24 cellular contexts compared by ENCODE assay signal in genomic region chr2:81839780-81840179, GRCh38.
DNase-seq lines count a peak whose midpoint lies in the region; ATAC-seq, FAIRE-seq and TF ChIP-seq lines count a peak whose summit lies in the region.
"Had no signal": no experiment of that assay in that cellular context is flagged by ENCODE, and none has a peak within 500 bp of the region (broad histone marks: within the 10 kb centered on the region; RNA-seq: fewer than 3 reads in every experiment).

No MANE protein-coding gene starts in this region.

- no peaks in the 10 kb centered on the region for H3K36me3 Mint-ChIP-seq in mesothelial cell of epicardium
- H3K36me3 Mint-ChIP-seq: CD4-positive, alpha-beta memory T cell had no signal

- no peak overlapping the region for H2AFZ ChIP-seq in HepG2 (ENCODE audit: low read length)
- H2AFZ ChIP-seq: GM23248 had no signal

- ATAC-seq in HepG2 (no peak), right lobe of liver (no peak)

- no peaks in the 10 kb centered on the region for H4K20me1 ChIP-seq in HepG2 (ENCODE audit: insufficient read depth, low read length)
- H4K20me1 ChIP-seq: BLaER1 treated with 17β-estradiol and CSF1 and Interleukin-3, amounts not matched to agents 10 nM and 100 nM had no signal

- H3K4me1 ChIP-seq in HepG2 (ENCODE audit: insufficient read depth, low read length), result no peaks in the 10 kb centered on the region
- no peaks in the 10 kb centered on the region for H3K4me1 ChIP-seq in right lobe of liver
- H3K4me1 ChIP-seq: BE2C had no signal

- peaks cover 14% of the 10 kb centered on the region for H3K9me3 Mint-ChIP-seq in mesothelial cell of epicardium

- TF ChIP-seq CTCF in HepG2 (CRISPR knock-in tag; IDR thresholded peaks at IDR 0.05) (no peak), right lobe of liver (IDR thresholded peaks at IDR 0.05) (no peak), RWPE1 (conservative IDR thresholded peaks at IDR 0.05; ENCODE audit: low read depth) (no peak), bronchial epithelial cell (IDR thresholded peaks at IDR 0.05; ENCODE audit: insufficient read depth, low read length, severe bottlenecking) (no peak), mesothelial cell of epicardium (IDR thresholded peaks at IDR 0.05; ENCODE audit: unreplicated experiment) (no peak)

- no peak overlapping the region for H3K27ac ChIP-seq in HepG2 (ENCODE audit: extremely low read length, insufficient read depth, low read length)
- no peak overlapping the region for H3K27ac ChIP-seq in right lobe of liver
- H3K27ac ChIP-seq in RWPE1, result no peak overlapping the region
- H3K27ac ChIP-seq: 22Rv1; BLaER1 treated with 17β-estradiol and CSF1 and Interleukin-3, amounts not matched to agents 10 nM and 100 nM; GM23248 had no signal

- FAIRE-seq in HepG2 (lab: Jason Lieb, UNC), result no peak
- FAIRE-seq in bronchial epithelial cell (lab: Jason Lieb, UNC), result no peak
- FAIRE-seq: A204.1, G401.6, GM12892, H1 had no signal

- H3K79me2 ChIP-seq in HepG2 (ENCODE audit: insufficient read depth, low read length), result no peaks in the 10 kb centered on the region

- under 1% methylated on average over 2 of the region's 2 CpGs for WGBS in HepG2 (ENCODE audit: low lambda C conversion rate)
- WGBS in right lobe of liver (ENCODE audit: insufficient coverage, low coverage, low lambda C conversion rate, missing lambda C conversion rate), result 19% methylated on average over 2 of the region's 2 CpGs

- TF ChIP-seq POLR2A in HepG2 (IDR thresholded peaks at IDR 0.05; ENCODE audit: insufficient read depth in 1 of 2, low read depth in 2 of 2, low read length in 2 of 2), result no peak
- TF ChIP-seq POLR2A in right lobe of liver (IDR thresholded peaks at IDR 0.05), result no peak

- intact Hi-C loops in HepG2 (cut with micrococcal nuclease; ENCODE audit: unreplicated experiment), result no loop called here
- intact Hi-C loops in right lobe of liver (cut with DNase I), result no loop called here

- no peak overlapping the region for H3K27ac Mint-ChIP-seq in mesothelial cell of epicardium
- H3K27ac Mint-ChIP-seq: CD4-positive, alpha-beta memory T cell had no signal

- H3K4me3 ChIP-seq in HepG2 (replicated peaks in 1 of 3; ENCODE audit: insufficient read depth in 1 of 3, low read depth in 2 of 3, low read length in 3 of 3) (no peak overlapping the region), right lobe of liver (no peak overlapping the region), bronchial epithelial cell (ENCODE audit: low read depth, low read length) (no peak overlapping the region)
- H3K4me3 ChIP-seq: BLaER1 treated with 17β-estradiol and CSF1 and Interleukin-3, amounts not matched to agents 10 nM and 100 nM; GM23248 had no signal

- CTCF ChIA-PET in HepG2 (lab: Yijun Ruan, JAX; ENCODE audit: low intra/inter-chr PET ratio, low total read pairs), result no interaction called here
- CTCF ChIA-PET in RWPE1 (lab: Yijun Ruan, JAX), result no interaction called here

- H3K9me3 ChIP-seq in HepG2 (ENCODE audit: low read length), result peaks cover 47% of the 10 kb centered on the region
- H3K9me3 ChIP-seq in right lobe of liver, result no peaks in the 10 kb centered on the region
- H3K9me3 ChIP-seq: BE2C; BLaER1 treated with 17β-estradiol and CSF1 and Interleukin-3, amounts not matched to agents 10 nM and 100 nM had no signal

- no peak overlapping the region for H3K4me2 ChIP-seq in HepG2 (ENCODE audit: low read depth, low read length)

- POLR2A ChIA-PET in HepG2 (lab: Yijun Ruan, JAX), result no interaction called here
- POLR2A ChIA-PET in RWPE1 (lab: Yijun Ruan, JAX; ENCODE audit: low non-redundant PET), result no interaction called here

- H3K4me3 Mint-ChIP-seq in mesothelial cell of epicardium, result no peak overlapping the region
- H3K4me3 Mint-ChIP-seq: CD4-positive, alpha-beta memory T cell had no signal

- no peak overlapping the region for H3K9ac ChIP-seq in HepG2 (ENCODE audit: insufficient read depth, low read depth, low read length)
- H3K9ac ChIP-seq: BLaER1 treated with 17β-estradiol and CSF1 and Interleukin-3, amounts not matched to agents 10 nM and 100 nM; GM23248 had no signal

- no peak for TF ChIP-seq RAD21 in HepG2 (CRISPR knock-in tag; IDR thresholded peaks at IDR 0.05)

- DNase-seq in HepG2 (ENCODE audit: low spot score), result no peak
- DNase-seq in right lobe of liver, result no peak
- DNase-seq in RWPE1 (ENCODE audit: low spot score), result peak; percentile 9
- peak; percentile 42 for DNase-seq in bronchial epithelial cell (ENCODE audit: low read depth)
- no peak for DNase-seq in T-helper 9 cell
- DNase-seq in mesothelial cell of epicardium (ENCODE audit: low spot score in 2 of 2, unreplicated experiment in 2 of 2), result no peak
- DNase-seq in mesenteric fat pad (ENCODE audit: low spot score), result no peak
- DNase-seq in C1 segment of cervical spinal cord (lab: John Stamatoyannopoulos, UW), result no peak
- DNase-seq: ACHN; AML-193; BE2C; CD4-positive, alpha-beta memory T cell; COR-L47; DMS153; DND-41; GM23248; H7; HCEC 1CT had no signal

- no peak for TF ChIP-seq EP300 in HepG2 (IDR thresholded peaks at IDR 0.05; ENCODE audit: low read depth in 2 of 2, low read length in 2 of 2)
- no peak for TF ChIP-seq EP300 in HepG2 (CRISPR knock-in tag; IDR thresholded peaks at IDR 0.05; ENCODE audit: borderline replicate concordance)

- H3K4me1 Mint-ChIP-seq in mesothelial cell of epicardium, result no peaks in the 10 kb centered on the region
- H3K4me1 Mint-ChIP-seq: CD4-positive, alpha-beta memory T cell had no signal

- in situ Hi-C loops in HepG2 (cut with HindIII; ENCODE audit: extremely low pct_ligation_motif_present, low pct_unique_long_range_greater_than_20kb), result no loop called here

- no TSS peak for BruUV-seq in HepG2 (replicated peaks; lab: Mats Ljungman, UMichigan)

- H3K27me3 ChIP-seq in HepG2 (ENCODE audit: control insufficient read depth in 1 of 2, insufficient read depth in 2 of 2, low read length in 2 of 2) (no peaks in the 10 kb centered on the region), right lobe of liver (no peaks in the 10 kb centered on the region), bronchial epithelial cell (ENCODE audit: control insufficient read depth, insufficient read depth, low read length) (no peaks in the 10 kb centered on the region)
- H3K27me3 ChIP-seq: BE2C; BLaER1 treated with 17β-estradiol and CSF1 and Interleukin-3, amounts not matched to agents 10 nM and 100 nM had no signal

- no peaks in the 10 kb centered on the region for H3K27me3 Mint-ChIP-seq in mesothelial cell of epicardium (ENCODE audit: low read depth)
- H3K27me3 Mint-ChIP-seq: CD4-positive, alpha-beta memory T cell had no signal

- H3K36me3 ChIP-seq in HepG2 (replicated peaks in 1 of 2; ENCODE audit: control insufficient read depth in 1 of 2, insufficient read depth in 2 of 2, low read length in 2 of 2), result no peaks in the 10 kb centered on the region
- H3K36me3 ChIP-seq in right lobe of liver, result no peaks in the 10 kb centered on the region
- H3K36me3 ChIP-seq in bronchial epithelial cell (ENCODE audit: control insufficient read depth, insufficient read depth, low read length), result no peaks in the 10 kb centered on the region
- H3K36me3 ChIP-seq: BE2C; BLaER1 treated with 17β-estradiol and CSF1 and Interleukin-3, amounts not matched to agents 10 nM and 100 nM had no signal

TF ChIP-seq in HepG2, 621 proteins besides CTCF, POLR2A, EP300 and RAD21:
- TF ChIP-seq XRCC5 (optimal IDR thresholded peaks at IDR 0.05; ENCODE audit: low read length) (no peak), MAFK (conservative IDR thresholded peaks at IDR 0.05 in 1 of 2, IDR thresholded peaks at IDR 0.05 in 1 of 2; ENCODE audit: low read length in 2 of 2) (peak; percentile 59 to 76; a peak in 3 of 4 replicates)
TF ChIP-seq in HepG2: peak in this region for 1.

Comparison
In these comparisons a context has a peak if more than half of its experiments do, and no peak if none do; other contexts are left out.
1. DNase-seq: peak in RWPE1 (single experiment) and bronchial epithelial cell (single experiment); none in HepG2 (single experiment), right lobe of liver (0 of 3), T-helper 9 cell (single experiment), mesothelial cell of epicardium (0 of 2), mesenteric fat pad (single experiment) and C1 segment of cervical spinal cord (0 of 14).